In genomic region chrX:53018627-53019026, GRCh38 we compare ENCODE assay signal across 17 cellular contexts. TPM values are rescaled to one million over a fixed set of nuclear protein-coding genes. Genes with fewer than 3 reads are reported as not detected.
DNase-seq lines count a peak whose midpoint lies in the region; ATAC-seq and TF ChIP-seq lines count a peak whose summit lies in the region.
"Had no signal": no experiment of that assay in that cellular context is flagged by ENCODE, and none has a peak within 500 bp of the region (broad histone marks: within the 10 kb centered on the region; RNA-seq: fewer than 3 reads in every experiment).

No MANE protein-coding gene starts in this region.

- H4K8ac ChIP-seq in trophoblast cell (ENCODE audit: low read depth, low read length): no peak overlapping the region

- H3K9me3 Mint-ChIP-seq in activated naive CD4-positive, alpha-beta T cell treated with anti-CD3 and anti-CD28 coated beads, Interleukin-2, amount 50 U/mL, for 72 hours: no peaks in the 10 kb centered on the region
- H3K9me3 Mint-ChIP-seq: dendritic cell treated with granulocyte-macrophage colony-stimulating factor and Interleukin-4, amounts not matched to agents 40 ng/mL and 50 ng/mL, for 4 days; memory B cell; naive thymus-derived CD4-positive, alpha-beta T cell had no signal

- no peak overlapping the region for H3K4me2 ChIP-seq in trophoblast cell (ENCODE audit: low read length)

- H4K12ac ChIP-seq in trophoblast cell (ENCODE audit: low read depth, low read length): no peak overlapping the region

- no peak overlapping the region for H2BK120ac ChIP-seq in trophoblast cell (ENCODE audit: insufficient read depth, low read length, poor library complexity)

- H3K9ac ChIP-seq in trophoblast cell (ENCODE audit: low read length): no peak overlapping the region

- H3K9me3 ChIP-seq in BE2C (no peaks in the 10 kb centered on the region), trophoblast cell (ENCODE audit: insufficient read depth, low read depth, low read length) (no peaks in the 10 kb centered on the region)
- H3K9me3 ChIP-seq: gastrocnemius medialis, tibial artery had no signal

- no peak for ATAC-seq in activated naive CD4-positive, alpha-beta T cell treated with anti-CD3 and anti-CD28 coated beads, Interleukin-2, amount 50 U/mL, for 72 hours
- ATAC-seq: gastrocnemius medialis; naive thymus-derived CD4-positive, alpha-beta T cell had no signal

- H3K79me2 ChIP-seq in trophoblast cell (ENCODE audit: control insufficient read depth, insufficient read depth, low read length, poor library complexity): no peaks in the 10 kb centered on the region

- H2AK5ac ChIP-seq in trophoblast cell (ENCODE audit: low read length): no peak overlapping the region

- no peak overlapping the region for H3K27ac Mint-ChIP-seq in activated naive CD4-positive, alpha-beta T cell treated with anti-CD3 and anti-CD28 coated beads, Interleukin-2, amount 50 U/mL, for 72 hours
- H3K27ac Mint-ChIP-seq: dendritic cell treated with granulocyte-macrophage colony-stimulating factor and Interleukin-4, amounts not matched to agents 40 ng/mL and 50 ng/mL, for 4 days; memory B cell; naive thymus-derived CD4-positive, alpha-beta T cell had no signal

- H2BK12ac ChIP-seq in trophoblast cell (ENCODE audit: low read length): no peak overlapping the region

- no peak overlapping the region for H3K14ac ChIP-seq in trophoblast cell (ENCODE audit: low read length)

- H2AFZ ChIP-seq in trophoblast cell (ENCODE audit: insufficient read depth, low read length, poor library complexity): no peak overlapping the region

- no peak overlapping the region for H2BK5ac ChIP-seq in trophoblast cell (ENCODE audit: low read depth, low read length, poor library complexity)

- H3K36me3 ChIP-seq in BE2C: no peaks in the 10 kb centered on the region
- H3K36me3 ChIP-seq in trophoblast cell (ENCODE audit: control insufficient read depth in 1 of 2, insufficient read depth in 2 of 2, low read length in 2 of 2): no peaks in the 10 kb centered on the region
- H3K36me3 ChIP-seq: breast epithelium, gastrocnemius medialis, tibial artery had no signal

- no CpG with 5 or more reads among the region's 4 CpGs for WGBS in trophoblast cell (ENCODE audit: extremely low coverage, insufficient coverage, insufficient read length)

- no peak overlapping the region for H3K4ac ChIP-seq in trophoblast cell (ENCODE audit: low read depth, low read length)

- H3K4me3 ChIP-seq in BE2C (ENCODE audit: low read depth, low read length) (no peak overlapping the region), trophoblast cell (ENCODE audit: low read depth, low read length) (no peak overlapping the region)
- H3K4me3 ChIP-seq: breast epithelium, gastrocnemius medialis, tibial artery had no signal

- no peak overlapping the region for H3K18ac ChIP-seq in trophoblast cell (ENCODE audit: low read length)

- no peaks in the 10 kb centered on the region for H3K79me1 ChIP-seq in trophoblast cell (ENCODE audit: low read length)

- no peaks in the 10 kb centered on the region for H3K4me1 ChIP-seq in BE2C
- peaks cover 0 to 4% of the 10 kb centered on the region in 2 experiments for H3K4me1 ChIP-seq in trophoblast cell (ENCODE audit: control insufficient read depth in 1 of 2, insufficient read depth in 2 of 2, low read length in 2 of 2)
- H3K4me1 ChIP-seq: breast epithelium, gastrocnemius medialis, tibial artery had no signal

- DNase-seq in BE2C: peak; percentile 10
- peak; percentile 1 for DNase-seq in EL
- DNase-seq in NCI-H69 (lab: John Stamatoyannopoulos, UW): peak; percentile 23
- DNase-seq in dermis blood vessel endothelial cell: peak; percentile 10
- no peak for DNase-seq in activated naive CD4-positive, alpha-beta T cell treated with Interleukin-2 at 50 U/mL for 16 hours
- no peak for DNase-seq in activated naive CD4-positive, alpha-beta T cell treated with anti-CD3 and anti-CD28 coated beads, Interleukin-2, amount 50 U/mL, for 72 hours (ENCODE audit: low spot score in 2 of 2)
- no peak for DNase-seq in islet precursor cell
- DNase-seq in trophoblast cell: no peak
- DNase-seq: activated CD4-positive, CD25-positive, alpha-beta regulatory T cell treated with anti-CD3 and anti-CD28 coated beads, Interleukin-2, amount 50 U/mL, for 72 hours; gastrocnemius medialis; naive thymus-derived CD4-positive, alpha-beta T cell; NCI-H524 treated with DMSO at 0.1 percent for 48 hours; stimulated activated naive CD4-positive, alpha-beta T cell; tibial artery had no signal

- H3K23ac ChIP-seq in trophoblast cell (ENCODE audit: low read length): no peak overlapping the region

- no peak overlapping the region for H3K27ac ChIP-seq in trophoblast cell (ENCODE audit: low read depth, low read length)
- H3K27ac ChIP-seq: breast epithelium, gastrocnemius medialis, tibial artery had no signal

- H3K27me3 ChIP-seq in BE2C (no peaks in the 10 kb centered on the region), trophoblast cell (ENCODE audit: insufficient read depth, low read length) (no peaks in the 10 kb centered on the region)
- H3K27me3 ChIP-seq: tibial artery had no signal

- no peaks in the 10 kb centered on the region for H3K36me3 Mint-ChIP-seq in activated naive CD4-positive, alpha-beta T cell treated with anti-CD3 and anti-CD28 coated beads, Interleukin-2, amount 50 U/mL, for 72 hours
- H3K36me3 Mint-ChIP-seq: naive thymus-derived CD4-positive, alpha-beta T cell had no signal

- peak; percentile 46 for TF ChIP-seq CTCF in BE2C (IDR thresholded peaks at IDR 0.05; ENCODE audit: low read depth, low read length)

- H4K91ac ChIP-seq in trophoblast cell (ENCODE audit: low read depth, low read length): no peak overlapping the region

RNA-seq across cellular contexts. Expression of gene GPR173, which starts 30.0 kb away (rescaled TPM):
- polyA plus RNA-seq in BE2C (2012; ENCODE audit: insufficient read depth, insufficient read length, low read depth): 38.1 TPM
- total RNA-seq in dermis blood vessel endothelial cell: 1.7 and 2.5 TPM in 2 replicates
- total RNA-seq in activated naive CD4-positive, alpha-beta T cell treated with anti-CD3 and anti-CD28 coated beads, Interleukin-2, amount 50 U/mL, for 72 hours: under 1 TPM; 0.11 to 0.14 TPM
- 0.15 and 0.16 TPM in 2 replicates for polyA plus RNA-seq in trophoblast cell (2013)
- polyA plus RNA-seq: naive thymus-derived CD4-positive, alpha-beta T cell had no signal

Comparison
In these comparisons a context has a peak if more than half of its experiments do, and no peak if none do; other contexts are left out.
1. DNase-seq: peak in BE2C (single experiment), EL (single experiment), NCI-H69 (single experiment) and dermis blood vessel endothelial cell (single experiment); none in activated naive CD4-positive, alpha-beta T cell treated with Interleukin-2 at 50 U/mL for 16 hours (single experiment), activated naive CD4-positive, alpha-beta T cell treated with anti-CD3 and anti-CD28 coated beads, Interleukin-2, amount 50 U/mL, for 72 hours (0 of 2), islet precursor cell (single experiment) and trophoblast cell (0 of 2).